In the genomic region with DNA sequence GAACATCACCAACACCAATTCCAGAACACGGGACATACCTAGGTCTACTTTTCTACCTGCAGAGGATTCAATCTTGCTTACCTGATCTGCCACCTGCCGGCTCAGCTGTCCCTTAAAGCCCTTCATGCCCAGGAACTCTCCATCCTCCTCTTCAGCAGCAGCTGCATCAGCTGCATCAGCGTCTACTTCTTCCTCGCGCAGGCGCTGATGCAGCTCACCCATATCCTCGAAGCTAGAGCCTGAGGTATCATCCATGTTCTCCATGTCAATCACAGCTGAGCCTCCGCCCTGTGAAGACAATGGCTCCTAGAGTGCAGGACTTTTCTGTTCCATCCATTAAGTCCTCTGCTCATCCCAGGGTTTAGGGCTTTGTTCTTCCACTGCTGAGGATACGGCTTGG, we compare ENCODE assay signal across 1 cellular context.
A peak's percentile ranks its signal among the peaks of the same experiment; 100 is the strongest.
TF ChIP-seq lines count a peak whose summit lies in the region.

No MANE protein-coding gene starts in this region.

TF ChIP-seq in K562, 482 proteins besides CTCF, POLR2A, EP300 and RAD21 (continued from another document):
- TF ChIP-seq, protein P1, sequence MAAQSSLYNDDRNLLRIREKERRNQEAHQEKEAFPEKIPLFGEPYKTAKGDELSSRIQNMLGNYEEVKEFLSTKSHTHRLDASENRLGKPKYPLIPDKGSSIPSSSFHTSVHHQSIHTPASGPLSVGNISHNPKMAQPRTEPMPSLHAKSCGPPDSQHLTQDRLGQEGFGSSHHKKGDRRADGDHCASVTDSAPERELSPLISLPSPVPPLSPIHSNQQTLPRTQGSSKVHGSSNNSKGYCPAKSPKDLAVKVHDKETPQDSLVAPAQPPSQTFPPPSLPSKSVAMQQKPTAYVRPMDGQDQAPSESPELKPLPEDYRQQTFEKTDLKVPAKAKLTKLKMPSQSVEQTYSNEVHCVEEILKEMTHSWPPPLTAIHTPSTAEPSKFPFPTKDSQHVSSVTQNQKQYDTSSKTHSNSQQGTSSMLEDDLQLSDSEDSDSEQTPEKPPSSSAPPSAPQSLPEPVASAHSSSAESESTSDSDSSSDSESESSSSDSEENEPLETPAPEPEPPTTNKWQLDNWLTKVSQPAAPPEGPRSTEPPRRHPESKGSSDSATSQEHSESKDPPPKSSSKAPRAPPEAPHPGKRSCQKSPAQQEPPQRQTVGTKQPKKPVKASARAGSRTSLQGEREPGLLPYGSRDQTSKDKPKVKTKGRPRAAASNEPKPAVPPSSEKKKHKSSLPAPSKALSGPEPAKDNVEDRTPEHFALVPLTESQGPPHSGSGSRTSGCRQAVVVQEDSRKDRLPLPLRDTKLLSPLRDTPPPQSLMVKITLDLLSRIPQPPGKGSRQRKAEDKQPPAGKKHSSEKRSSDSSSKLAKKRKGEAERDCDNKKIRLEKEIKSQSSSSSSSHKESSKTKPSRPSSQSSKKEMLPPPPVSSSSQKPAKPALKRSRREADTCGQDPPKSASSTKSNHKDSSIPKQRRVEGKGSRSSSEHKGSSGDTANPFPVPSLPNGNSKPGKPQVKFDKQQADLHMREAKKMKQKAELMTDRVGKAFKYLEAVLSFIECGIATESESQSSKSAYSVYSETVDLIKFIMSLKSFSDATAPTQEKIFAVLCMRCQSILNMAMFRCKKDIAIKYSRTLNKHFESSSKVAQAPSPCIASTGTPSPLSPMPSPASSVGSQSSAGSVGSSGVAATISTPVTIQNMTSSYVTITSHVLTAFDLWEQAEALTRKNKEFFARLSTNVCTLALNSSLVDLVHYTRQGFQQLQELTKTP (IDR thresholded peaks at IDR 0.05; ENCODE audit: low read depth in 1 of 2, partially characterized antibody in 2 of 2) = no peak
- TF ChIP-seq NR2C2 (CRISPR knock-in tag; IDR thresholded peaks at IDR 0.05) (no peak), NR2C2 (tag; IDR thresholded peaks at IDR 0.05) (no peak), MEF2D (tag; conservative IDR thresholded peaks at IDR 0.05; ENCODE audit: low read depth) (no peak), SRSF1 (IDR thresholded peaks at IDR 0.05; ENCODE audit: low read depth, low read length) (no peak), ZNF263 (CRISPR knock-in tag; IDR thresholded peaks at IDR 0.05; ENCODE audit: borderline replicate concordance) (0 out of 2 replicates have a peak, but pooled peaks have one; percentile 6), PTBP1 (IDR thresholded peaks at IDR 0.05; ENCODE audit: low read depth, low read length) (no peak), HCFC1 (IDR thresholded peaks at IDR 0.05; ENCODE audit: low read depth, low read length) (no peak), COPS2 (conservative IDR thresholded peaks at IDR 0.05) (no peak), ILF3 (IDR thresholded peaks at IDR 0.05; ENCODE audit: borderline replicate concordance) (no peak)
- TF ChIP-seq, protein P2, sequence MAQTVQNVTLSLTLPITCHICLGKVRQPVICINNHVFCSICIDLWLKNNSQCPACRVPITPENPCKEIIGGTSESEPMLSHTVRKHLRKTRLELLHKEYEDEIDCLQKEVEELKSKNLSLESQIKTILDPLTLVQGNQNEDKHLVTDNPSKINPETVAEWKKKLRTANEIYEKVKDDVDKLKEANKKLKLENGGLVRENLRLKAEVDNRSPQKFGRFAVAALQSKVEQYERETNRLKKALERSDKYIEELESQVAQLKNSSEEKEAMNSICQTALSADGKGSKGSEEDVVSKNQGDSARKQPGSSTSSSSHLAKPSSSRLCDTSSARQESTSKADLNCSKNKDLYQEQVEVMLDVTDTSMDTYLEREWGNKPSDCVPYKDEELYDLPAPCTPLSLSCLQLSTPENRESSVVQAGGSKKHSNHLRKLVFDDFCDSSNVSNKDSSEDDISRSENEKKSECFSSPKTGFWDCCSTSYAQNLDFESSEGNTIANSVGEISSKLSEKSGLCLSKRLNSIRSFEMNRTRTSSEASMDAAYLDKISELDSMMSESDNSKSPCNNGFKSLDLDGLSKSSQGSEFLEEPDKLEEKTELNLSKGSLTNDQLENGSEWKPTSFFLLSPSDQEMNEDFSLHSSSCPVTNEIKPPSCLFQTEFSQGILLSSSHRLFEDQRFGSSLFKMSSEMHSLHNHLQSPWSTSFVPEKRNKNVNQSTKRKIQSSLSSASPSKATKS (CRISPR knock-in tag; IDR thresholded peaks at IDR 0.05) = no peak
- TF ChIP-seq, protein P3, sequence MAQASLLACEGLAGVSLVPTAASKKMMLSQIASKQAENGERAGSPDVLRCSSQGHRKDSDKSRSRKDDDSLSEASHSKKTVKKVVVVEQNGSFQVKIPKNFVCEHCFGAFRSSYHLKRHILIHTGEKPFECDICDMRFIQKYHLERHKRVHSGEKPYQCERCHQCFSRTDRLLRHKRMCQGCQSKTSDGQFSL (CRISPR knock-in tag; IDR thresholded peaks at IDR 0.05) = peak; percentile 45; the same call in 1 of the 2 replicates
- TF ChIP-seq, protein P3 (tag; IDR thresholded peaks at IDR 0.05) = no peak
